ENCODE assay signal across 9 cellular contexts in the genomic region with DNA sequence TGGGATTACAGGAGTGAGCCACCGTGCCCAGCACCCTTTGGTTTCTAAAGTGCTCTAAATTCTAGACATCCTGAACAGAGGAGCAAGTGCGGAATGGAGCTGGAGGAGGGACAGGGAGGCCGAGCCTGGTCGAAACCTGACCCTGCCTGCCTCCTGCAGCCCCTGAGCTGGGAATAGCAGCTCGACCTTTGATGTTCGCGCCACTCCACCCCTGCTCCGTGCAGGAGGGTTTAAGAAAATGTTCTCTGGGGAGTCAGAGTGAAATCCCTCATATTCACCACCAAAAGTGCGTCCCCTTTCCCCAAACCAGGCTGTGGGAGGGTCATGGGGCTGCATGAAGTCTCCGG. TPM values are rescaled to one million over a fixed set of nuclear protein-coding genes. Genes with fewer than 3 reads are reported as not detected.
DNase-seq lines count a peak whose midpoint lies in the region; ATAC-seq, FAIRE-seq and TF ChIP-seq lines count a peak whose summit lies in the region.
"Had no signal": no experiment of that assay in that cellular context is flagged by ENCODE, and none has a peak within 500 bp of the region (broad histone marks: within the 10 kb centered on the region; RNA-seq: fewer than 3 reads in every experiment).

No MANE protein-coding gene starts in this region.

- H3K27ac Mint-ChIP-seq in WTC11: peak overlapping the region; percentile 84

- 32% methylated on average over 8 of the region's 10 CpGs for WGBS in HepG2 (ENCODE audit: low lambda C conversion rate)

- TF ChIP-seq CTCF in WTC11 (IDR thresholded peaks at IDR 0.05): no peak
- TF ChIP-seq CTCF in HepG2 (CRISPR knock-in tag; IDR thresholded peaks at IDR 0.05): 0 out of 2 replicates have a peak, but pooled peaks have one; percentile 16

- peaks cover 20% of the 10 kb centered on the region for H3K27me3 Mint-ChIP-seq in WTC11 (ENCODE audit: low read depth)

- H4K20me1 ChIP-seq in BLaER1 (peaks cover 9% of the 10 kb centered on the region; the same call in 1 of the 2 replicates), HepG2 (ENCODE audit: insufficient read depth, low read length) (no peaks in the 10 kb centered on the region)

- H3K4me1 Mint-ChIP-seq in WTC11: peaks cover 32% of the 10 kb centered on the region

- POLR2A ChIA-PET in WTC11 (lab: Charles Lee): interaction anchor here (0.7 to 1.7 kb wide), 2 partner anchors 38 to 60 kb away, joined by 4 read pairs; no protein-coding TSS in a partner anchor
- POLR2A ChIA-PET in HepG2 (lab: Yijun Ruan, JAX): interaction anchor here (0.9 to 1.3 kb wide), 2 partner anchors 19 to 25 kb away, joined by 3 read pairs; partner anchors contain the start of gene DBNL

- CTCF ChIA-PET in WTC11 (lab: Charles Lee): interaction anchor here (0.6 to 2.4 kb wide), 11 partner anchors 9 to 286 kb away, joined by 3 to 15 read pairs (median 5); partner anchors contain the start of gene DBNL
- CTCF ChIA-PET in HepG2 (lab: Yijun Ruan, JAX; ENCODE audit: low intra/inter-chr PET ratio, low total read pairs): no interaction called here

- no peak for FAIRE-seq in HepG2 (lab: Jason Lieb, UNC)

- TF ChIP-seq EP300 in HepG2 (IDR thresholded peaks at IDR 0.05; ENCODE audit: low read depth in 2 of 2, low read length in 2 of 2) (no peak), HepG2 (CRISPR knock-in tag; IDR thresholded peaks at IDR 0.05; ENCODE audit: borderline replicate concordance) (no peak)

- peak; percentile 11 for ATAC-seq in WTC11
- ATAC-seq in HepG2: peak; percentile 20
- no peak for ATAC-seq in GM21723 (IDR thresholded peaks at IDR 0.05; ENCODE audit: unreplicated experiment)

- in situ Hi-C loops in HepG2 (cut with HindIII; ENCODE audit: extremely low pct_ligation_motif_present, low pct_unique_long_range_greater_than_20kb): no loop called here

- H3K27me3 ChIP-seq in BLaER1 (no peaks in the 10 kb centered on the region), HepG2 (ENCODE audit: control insufficient read depth in 1 of 2, insufficient read depth in 2 of 2, low read length in 2 of 2) (no peaks in the 10 kb centered on the region)
- H3K27me3 ChIP-seq: stomach had no signal

- H3K36me3 Mint-ChIP-seq in WTC11: peaks cover 17% of the 10 kb centered on the region

- H3K4me3 ChIP-seq in BLaER1: no peak overlapping the region
- H3K4me3 ChIP-seq in HepG2 (replicated peaks in 1 of 3; ENCODE audit: insufficient read depth in 1 of 3, low read depth in 2 of 3, low read length in 3 of 3): no peak overlapping the region
- H3K4me3 ChIP-seq: stomach had no signal

- H3K4me1 ChIP-seq in BLaER1 (peaks cover 60% of the 10 kb centered on the region), HepG2 (ENCODE audit: insufficient read depth, low read length) (peaks cover 63% of the 10 kb centered on the region)

- H3K9ac ChIP-seq in BLaER1 (no peak overlapping the region), HepG2 (ENCODE audit: insufficient read depth, low read depth, low read length) (no peak overlapping the region)

- no peak overlapping the region for H2AFZ ChIP-seq in HepG2 (ENCODE audit: low read length)

- DNase-seq in WTC11 (ENCODE audit: low spot score) (peak; percentile 28), HepG2 (ENCODE audit: low spot score) (no peak), occipital lobe (lab: John Stamatoyannopoulos, UW) (no peak), caudate nucleus (lab: John Stamatoyannopoulos, UW) (no peak)
- DNase-seq: anterior cingulate cortex, NCI-H69, stomach had no signal

- H3K9me3 ChIP-seq in BLaER1 (no peaks in the 10 kb centered on the region), HepG2 (ENCODE audit: low read length) (no peaks in the 10 kb centered on the region)
- H3K9me3 ChIP-seq: stomach had no signal

- no peak for TF ChIP-seq POLR2A in HepG2 (IDR thresholded peaks at IDR 0.05; ENCODE audit: insufficient read depth in 1 of 2, low read depth in 2 of 2, low read length in 2 of 2)

- BruUV-seq in HepG2 (replicated peaks; lab: Mats Ljungman, UMichigan): no TSS peak

- no peaks in the 10 kb centered on the region for H3K79me2 ChIP-seq in HepG2 (ENCODE audit: insufficient read depth, low read length)

- H3K27ac ChIP-seq in BLaER1 (0 out of 2 replicates have a peak overlapping the region, but pooled peaks have one; percentile 22), HepG2 (ENCODE audit: extremely low read length, insufficient read depth, low read length) (no peak overlapping the region), caudate nucleus (ENCODE audit: low read depth, low read length) (no peak overlapping the region)
- H3K27ac ChIP-seq: stomach had no signal

- no peak for TF ChIP-seq RAD21 in HepG2 (CRISPR knock-in tag; IDR thresholded peaks at IDR 0.05)

- H3K9me3 Mint-ChIP-seq in WTC11: no peaks in the 10 kb centered on the region

- H3K4me3 Mint-ChIP-seq in WTC11: peak overlapping the region; percentile 56

- intact Hi-C loops in HepG2 (cut with micrococcal nuclease; ENCODE audit: unreplicated experiment): no loop called here

- H3K36me3 ChIP-seq in BLaER1 (peaks cover 59% of the 10 kb centered on the region), HepG2 (replicated peaks in 1 of 2; ENCODE audit: control insufficient read depth in 1 of 2, insufficient read depth in 2 of 2, low read length in 2 of 2) (peaks cover 13 to 24% of the 10 kb centered on the region in 2 experiments; a peak in 4 of 5 replicates)

- no peak overlapping the region for H3K4me2 ChIP-seq in BLaER1
- H3K4me2 ChIP-seq in HepG2 (ENCODE audit: low read depth, low read length): no peak overlapping the region; the same call in 1 of the 2 replicates

RNA-seq across cellular contexts. Expression of gene PGAM2, which starts 1.8 kb away (rescaled TPM):
- total RNA-seq in WTC11 (2021) (2.4 to 5.6 TPM (median 3.9 TPM) in 3 replicates), HepG2 (2016; rRNA removed; fragmentation: Illumina TruSeq; extraction: Trizol) (0.22 TPM in 1 of 2 replicates, not detected in the other), occipital lobe (5.9 TPM)
- total RNA-seq in HepG2 (2016; cell fraction: cytosol; rRNA removed; fragmentation: Illumina TruSeq; extraction: Trizol; ENCODE audit: low read depth): not detected in 2 replicates
- not detected in 2 replicates for total RNA-seq in HepG2 (2016; cell fraction: insoluble cytoplasmic fraction; rRNA removed; fragmentation: Illumina TruSeq; extraction: Trizol)
- total RNA-seq in HepG2 (2016; cell fraction: membrane; rRNA removed; fragmentation: Illumina TruSeq; extraction: Trizol): not detected in 2 replicates
- total RNA-seq in HepG2 (2016; cell fraction: nucleus; rRNA removed; fragmentation: Illumina TruSeq; extraction: Trizol): not detected in 2 replicates
- 0.18 TPM in 1 of 2 replicates, not detected in the other for polyA plus RNA-seq in HepG2 (2011; rRNA removed)
- 0.13 TPM in 1 of 2 replicates, not detected in the other for polyA plus RNA-seq in HepG2 (2011; cell fraction: cytosol; rRNA removed)
- 1.5 and 1.9 TPM in 2 replicates for polyA plus RNA-seq in HepG2 (2011; cell fraction: nucleus; rRNA removed)
- 0.35 and 0.49 TPM in 2 replicates for polyA plus RNA-seq in HepG2 (2012)
- polyA plus RNA-seq in HepG2 (2016; cell fraction: cytosol; fragmentation: Illumina TruSeq; extraction: Trizol; ENCODE audit: low read depth): not detected in 2 replicates
- not detected in 2 replicates for polyA plus RNA-seq in HepG2 (2016; cell fraction: insoluble cytoplasmic fraction; fragmentation: Illumina TruSeq; extraction: Trizol; ENCODE audit: low read depth)
- not detected in 2 replicates for polyA plus RNA-seq in HepG2 (2016; cell fraction: membrane; fragmentation: Illumina TruSeq; extraction: Trizol; ENCODE audit: low read depth)
- not detected in 2 replicates for polyA plus RNA-seq in HepG2 (2016; cell fraction: nucleus; fragmentation: Illumina TruSeq; extraction: Trizol; ENCODE audit: insufficient read depth, low read depth)
- 0.19 and 0.24 TPM in 2 replicates for polyA minus RNA-seq in HepG2 (2011; rRNA and poly(A)+ RNA removed; ENCODE audit: low replicate concordance)
- not detected in 2 replicates for polyA minus RNA-seq in HepG2 (2011; cell fraction: cytosol; rRNA and poly(A)+ RNA removed)
- 0.62 and 0.90 TPM in 2 replicates for polyA minus RNA-seq in HepG2 (2011; cell fraction: nucleus; rRNA and poly(A)+ RNA removed)

RNA-seq across cellular contexts. Expression of gene POLM, which starts 18.8 kb away (rescaled TPM):
- total RNA-seq in WTC11 (2021) (20.9 to 25.3 TPM (median 24.7 TPM) in 3 replicates), HepG2 (2016; rRNA removed; fragmentation: Illumina TruSeq; extraction: Trizol) (2.4 and 5.2 TPM in 2 replicates), occipital lobe (6.7 TPM)
- total RNA-seq in HepG2 (2016; cell fraction: cytosol; rRNA removed; fragmentation: Illumina TruSeq; extraction: Trizol; ENCODE audit: low read depth): 1.4 and 2.1 TPM in 2 replicates
- total RNA-seq in HepG2 (2016; cell fraction: insoluble cytoplasmic fraction; rRNA removed; fragmentation: Illumina TruSeq; extraction: Trizol): 2.6 and 4.6 TPM in 2 replicates
- total RNA-seq in HepG2 (2016; cell fraction: membrane; rRNA removed; fragmentation: Illumina TruSeq; extraction: Trizol): 2.7 and 2.8 TPM in 2 replicates
- total RNA-seq in HepG2 (2016; cell fraction: nucleus; rRNA removed; fragmentation: Illumina TruSeq; extraction: Trizol): 7.3 and 9.5 TPM in 2 replicates
- 5.4 and 6.6 TPM in 2 replicates for polyA plus RNA-seq in HepG2 (2011; rRNA removed)
- polyA plus RNA-seq in HepG2 (2011; cell fraction: cytosol; rRNA removed): 2.2 and 3.1 TPM in 2 replicates
- 30.4 and 31.3 TPM in 2 replicates for polyA plus RNA-seq in HepG2 (2011; cell fraction: nucleus; rRNA removed)
- polyA plus RNA-seq in HepG2 (2012): 4.0 and 4.2 TPM in 2 replicates
- 1.0 and 1.4 TPM in 2 replicates for polyA plus RNA-seq in HepG2 (2016; cell fraction: cytosol; fragmentation: Illumina TruSeq; extraction: Trizol; ENCODE audit: low read depth)
- polyA plus RNA-seq in HepG2 (2016; cell fraction: insoluble cytoplasmic fraction; fragmentation: Illumina TruSeq; extraction: Trizol; ENCODE audit: low read depth): 1.9 and 2.4 TPM in 2 replicates
- polyA plus RNA-seq in HepG2 (2016; cell fraction: membrane; fragmentation: Illumina TruSeq; extraction: Trizol; ENCODE audit: low read depth): 1.9 and 2.2 TPM in 2 replicates
- 20.1 and 20.6 TPM in 2 replicates for polyA plus RNA-seq in HepG2 (2016; cell fraction: nucleus; fragmentation: Illumina TruSeq; extraction: Trizol; ENCODE audit: insufficient read depth, low read depth)
- polyA minus RNA-seq in HepG2 (2011; rRNA and poly(A)+ RNA removed; ENCODE audit: low replicate concordance): 11.8 and 14.8 TPM in 2 replicates
- 3.9 and 5.2 TPM in 2 replicates for polyA minus RNA-seq in HepG2 (2011; cell fraction: cytosol; rRNA and poly(A)+ RNA removed)
- polyA minus RNA-seq in HepG2 (2011; cell fraction: nucleus; rRNA and poly(A)+ RNA removed): 17.9 and 18.9 TPM in 2 replicates

RNA-seq across cellular contexts. Expression of gene DBNL, which starts 19.0 kb away (rescaled TPM):
- 34.3 to 36.8 TPM (median 36.1 TPM) in 3 replicates for total RNA-seq in WTC11 (2021)
- total RNA-seq in HepG2 (2016; rRNA removed; fragmentation: Illumina TruSeq; extraction: Trizol): 35.1 and 35.4 TPM in 2 replicates
- total RNA-seq in HepG2 (2016; cell fraction: cytosol; rRNA removed; fragmentation: Illumina TruSeq; extraction: Trizol; ENCODE audit: low read depth): 6.3 and 6.7 TPM in 2 replicates
- 30.6 and 36.6 TPM in 2 replicates for total RNA-seq in HepG2 (2016; cell fraction: insoluble cytoplasmic fraction; rRNA removed; fragmentation: Illumina TruSeq; extraction: Trizol)
- 14.7 and 15.9 TPM in 2 replicates for total RNA-seq in HepG2 (2016; cell fraction: membrane; rRNA removed; fragmentation: Illumina TruSeq; extraction: Trizol)
- 17.2 and 21.8 TPM in 2 replicates for total RNA-seq in HepG2 (2016; cell fraction: nucleus; rRNA removed; fragmentation: Illumina TruSeq; extraction: Trizol)
- polyA plus RNA-seq in HepG2 (2011; rRNA removed): 20.8 and 29.0 TPM in 2 replicates
- polyA plus RNA-seq in HepG2 (2011; cell fraction: cytosol; rRNA removed): 15.5 and 19.5 TPM in 2 replicates
- 72.9 and 82.9 TPM in 2 replicates for polyA plus RNA-seq in HepG2 (2011; cell fraction: nucleus; rRNA removed)
- polyA plus RNA-seq in HepG2 (2012): 17.6 and 18.9 TPM in 2 replicates
- 5.0 and 5.7 TPM in 2 replicates for polyA plus RNA-seq in HepG2 (2016; cell fraction: cytosol; fragmentation: Illumina TruSeq; extraction: Trizol; ENCODE audit: low read depth)
- polyA plus RNA-seq in HepG2 (2016; cell fraction: insoluble cytoplasmic fraction; fragmentation: Illumina TruSeq; extraction: Trizol; ENCODE audit: low read depth): 31.8 and 36.6 TPM in 2 replicates
- 10.1 and 10.8 TPM in 2 replicates for polyA plus RNA-seq in HepG2 (2016; cell fraction: membrane; fragmentation: Illumina TruSeq; extraction: Trizol; ENCODE audit: low read depth)
- polyA plus RNA-seq in HepG2 (2016; cell fraction: nucleus; fragmentation: Illumina TruSeq; extraction: Trizol; ENCODE audit: insufficient read depth, low read depth): 26.3 and 34.3 TPM in 2 replicates
- 51.2 and 89.6 TPM in 2 replicates for polyA minus RNA-seq in HepG2 (2011; rRNA and poly(A)+ RNA removed; ENCODE audit: low replicate concordance)
- 10.0 and 13.2 TPM in 2 replicates for polyA minus RNA-seq in HepG2 (2011; cell fraction: cytosol; rRNA and poly(A)+ RNA removed)
- polyA minus RNA-seq in HepG2 (2011; cell fraction: nucleus; rRNA and poly(A)+ RNA removed): 31.3 and 34.3 TPM in 2 replicates
- total RNA-seq in occipital lobe: 52.3 TPM

RNA-seq across cellular contexts. Expression of gene AEBP1, which starts 40.6 kb away (rescaled TPM):
- total RNA-seq in WTC11 (2021) (50.8 to 55.5 TPM (median 52.4 TPM) in 3 replicates), HepG2 (2016; rRNA removed; fragmentation: Illumina TruSeq; extraction: Trizol) (0.22 TPM in 1 of 2 replicates, not detected in the other), occipital lobe (3.4 TPM)
- total RNA-seq in HepG2 (2016; cell fraction: cytosol; rRNA removed; fragmentation: Illumina TruSeq; extraction: Trizol; ENCODE audit: low read depth): not detected in 2 replicates
- total RNA-seq in HepG2 (2016; cell fraction: insoluble cytoplasmic fraction; rRNA removed; fragmentation: Illumina TruSeq; extraction: Trizol): 0.04 TPM in 1 of 2 replicates, not detected in the other
- total RNA-seq in HepG2 (2016; cell fraction: membrane; rRNA removed; fragmentation: Illumina TruSeq; extraction: Trizol): not detected in 2 replicates
- not detected in 2 replicates for total RNA-seq in HepG2 (2016; cell fraction: nucleus; rRNA removed; fragmentation: Illumina TruSeq; extraction: Trizol)
- polyA plus RNA-seq in HepG2 (2011; rRNA removed): 0.55 and 0.81 TPM in 2 replicates
- 0.15 and 0.27 TPM in 2 replicates for polyA plus RNA-seq in HepG2 (2011; cell fraction: cytosol; rRNA removed)
- 6.7 and 6.8 TPM in 2 replicates for polyA plus RNA-seq in HepG2 (2011; cell fraction: nucleus; rRNA removed)
- 0.96 and 1.3 TPM in 2 replicates for polyA plus RNA-seq in HepG2 (2012)
- polyA plus RNA-seq in HepG2 (2016; cell fraction: cytosol; fragmentation: Illumina TruSeq; extraction: Trizol; ENCODE audit: low read depth): not detected in 2 replicates
- not detected in 2 replicates for polyA plus RNA-seq in HepG2 (2016; cell fraction: insoluble cytoplasmic fraction; fragmentation: Illumina TruSeq; extraction: Trizol; ENCODE audit: low read depth)
- not detected in 2 replicates for polyA plus RNA-seq in HepG2 (2016; cell fraction: membrane; fragmentation: Illumina TruSeq; extraction: Trizol; ENCODE audit: low read depth)
- 0.29 and 0.89 TPM in 2 replicates for polyA plus RNA-seq in HepG2 (2016; cell fraction: nucleus; fragmentation: Illumina TruSeq; extraction: Trizol; ENCODE audit: insufficient read depth, low read depth)
- 0.14 TPM in 1 of 2 replicates, not detected in the other for polyA minus RNA-seq in HepG2 (2011; rRNA and poly(A)+ RNA removed; ENCODE audit: low replicate concordance)
- 0.18 and 0.79 TPM in 2 replicates for polyA minus RNA-seq in HepG2 (2011; cell fraction: cytosol; rRNA and poly(A)+ RNA removed)
- 0.37 and 0.64 TPM in 2 replicates for polyA minus RNA-seq in HepG2 (2011; cell fraction: nucleus; rRNA and poly(A)+ RNA removed)

RNA-seq across cellular contexts. Expression of gene POLD2, which starts 59.8 kb away (rescaled TPM):
- total RNA-seq in WTC11 (2021) (140 to 154 TPM (median 146 TPM) in 3 replicates), HepG2 (2016; rRNA removed; fragmentation: Illumina TruSeq; extraction: Trizol) (87.6 and 98.8 TPM in 2 replicates), occipital lobe (49.9 TPM)
- 118 and 152 TPM in 2 replicates for total RNA-seq in HepG2 (2016; cell fraction: cytosol; rRNA removed; fragmentation: Illumina TruSeq; extraction: Trizol; ENCODE audit: low read depth)
- 74.7 and 95.4 TPM in 2 replicates for total RNA-seq in HepG2 (2016; cell fraction: insoluble cytoplasmic fraction; rRNA removed; fragmentation: Illumina TruSeq; extraction: Trizol)
- total RNA-seq in HepG2 (2016; cell fraction: membrane; rRNA removed; fragmentation: Illumina TruSeq; extraction: Trizol): 139 and 187 TPM in 2 replicates
- total RNA-seq in HepG2 (2016; cell fraction: nucleus; rRNA removed; fragmentation: Illumina TruSeq; extraction: Trizol): 49.1 and 55.1 TPM in 2 replicates
- 86.7 and 95.1 TPM in 2 replicates for polyA plus RNA-seq in HepG2 (2011; rRNA removed)
- 65.5 and 120 TPM in 2 replicates for polyA plus RNA-seq in HepG2 (2011; cell fraction: cytosol; rRNA removed)
- polyA plus RNA-seq in HepG2 (2011; cell fraction: nucleus; rRNA removed): 88.2 and 88.7 TPM in 2 replicates
- polyA plus RNA-seq in HepG2 (2012): 64.0 and 65.2 TPM in 2 replicates
- 134 and 181 TPM in 2 replicates for polyA plus RNA-seq in HepG2 (2016; cell fraction: cytosol; fragmentation: Illumina TruSeq; extraction: Trizol; ENCODE audit: low read depth)
- 104 and 131 TPM in 2 replicates for polyA plus RNA-seq in HepG2 (2016; cell fraction: insoluble cytoplasmic fraction; fragmentation: Illumina TruSeq; extraction: Trizol; ENCODE audit: low read depth)
- polyA plus RNA-seq in HepG2 (2016; cell fraction: membrane; fragmentation: Illumina TruSeq; extraction: Trizol; ENCODE audit: low read depth): 176 and 207 TPM in 2 replicates
- 104 and 121 TPM in 2 replicates for polyA plus RNA-seq in HepG2 (2016; cell fraction: nucleus; fragmentation: Illumina TruSeq; extraction: Trizol; ENCODE audit: insufficient read depth, low read depth)
- 82.4 and 267 TPM in 2 replicates for polyA minus RNA-seq in HepG2 (2011; rRNA and poly(A)+ RNA removed; ENCODE audit: low replicate concordance)
- 16.1 and 23.4 TPM in 2 replicates for polyA minus RNA-seq in HepG2 (2011; cell fraction: cytosol; rRNA and poly(A)+ RNA removed)
- polyA minus RNA-seq in HepG2 (2011; cell fraction: nucleus; rRNA and poly(A)+ RNA removed): 22.9 TPM in 2 replicates
